Comparison of ENCODE assay signal across 14 cellular contexts in the genomic region with DNA sequence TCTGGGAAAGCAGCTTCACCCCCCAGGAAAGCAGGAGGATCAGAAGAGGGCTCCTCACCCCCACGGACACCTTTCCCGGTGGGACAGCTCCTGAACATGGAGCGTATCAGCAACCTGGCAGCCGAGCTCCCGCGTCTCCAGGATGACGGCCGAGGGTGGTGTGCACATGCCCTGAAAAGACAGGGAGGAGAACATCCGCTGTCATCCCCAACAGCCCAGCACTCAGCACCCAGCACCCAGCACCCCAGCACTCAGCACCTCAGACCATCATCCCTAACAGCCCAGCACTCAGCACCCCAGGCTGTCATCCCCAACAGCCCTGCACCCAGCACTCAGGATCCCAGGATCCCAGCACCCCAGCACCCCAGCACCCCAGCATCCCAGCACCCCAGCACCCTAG. TPM values are rescaled to one million over a fixed set of nuclear protein-coding genes. Genes with fewer than 3 reads are reported as not detected.
DNase-seq lines count a peak whose midpoint lies in the region; ATAC-seq and TF ChIP-seq lines count a peak whose summit lies in the region.
"Had no signal": no experiment of that assay in that cellular context is flagged by ENCODE, and none has a peak within 500 bp of the region (broad histone marks: within the 10 kb centered on the region; RNA-seq: fewer than 3 reads in every experiment).

No MANE protein-coding gene starts in this region.

- peaks cover 3 to 16% (median 13%) of the 10 kb centered on the region in 9 donors for H3K4me1 ChIP-seq in heart right ventricle
- H3K4me1 ChIP-seq: HAP-1 had no signal

- H3K79me2 ChIP-seq in neural cell (replicated peaks; ENCODE audit: insufficient read depth, low read length): no peaks in the 10 kb centered on the region

- WGBS in heart right ventricle, 2 donors: 68 to 78% methylated on average over 9 of the region's 9 CpGs

- TF ChIP-seq CTCF in heart right ventricle (IDR thresholded peaks at IDR 0.05): no peak
- no peak for TF ChIP-seq CTCF in neural cell (IDR thresholded peaks at IDR 0.05; ENCODE audit: poor library complexity, severe bottlenecking)
- no peak for TF ChIP-seq CTCF in GM10266 (IDR thresholded peaks at IDR 0.05; ENCODE audit: control insufficient read depth, insufficient read depth, low read depth, missing control alignments)

- DNase-seq in cardiac septum (ENCODE audit: low spot score): peak; percentile 43
- no peak for DNase-seq in heart right ventricle
- DNase-seq in sciatic nerve (ENCODE audit: low spot score): peak; percentile 47
- DNase-seq in T-helper 17 cell: no peak
- no peak for DNase-seq in GM10266 (ENCODE audit: extremely low spot score)
- DNase-seq: CD8-positive, alpha-beta T cell; COR-L47; GOT3 had no signal

- H3K9ac ChIP-seq in neural cell (ENCODE audit: low read length): peak overlapping the region; percentile 31
- H3K9ac ChIP-seq: BLaER1 treated with 17β-estradiol and CSF1 and Interleukin-3, amounts not matched to agents 10 nM and 100 nM had no signal

- H4K20me1 ChIP-seq in neural cell (ENCODE audit: insufficient read depth): no peaks in the 10 kb centered on the region

- H3K36me3 ChIP-seq in heart right ventricle (no peaks in the 10 kb centered on the region), neural cell (ENCODE audit: insufficient read depth, low read length) (no peaks in the 10 kb centered on the region)
- H3K36me3 ChIP-seq: BLaER1 treated with 17β-estradiol and CSF1 and Interleukin-3, amounts not matched to agents 10 nM and 100 nM; HAP-1 had no signal

- H2AFZ ChIP-seq in neural cell (ENCODE audit: low read depth, low read length): no peak overlapping the region

- H3K27ac Mint-ChIP-seq in T-helper 17 cell: no peak overlapping the region
- H3K27ac Mint-ChIP-seq: B cell; CD8-positive, alpha-beta T cell had no signal

- no peak overlapping the region for H3K4me3 Mint-ChIP-seq in T-helper 17 cell
- H3K4me3 Mint-ChIP-seq: B cell; CD8-positive, alpha-beta T cell; IgD-negative memory B cell had no signal

- no peaks in the 10 kb centered on the region for H3F3A ChIP-seq in neural cell (ENCODE audit: insufficient read depth, low read length, poor library complexity, severe bottlenecking)

- ATAC-seq in heart right ventricle: no peak
- no peak for ATAC-seq in sciatic nerve
- no peak for ATAC-seq in T-helper 17 cell
- ATAC-seq: CD8-positive, alpha-beta T cell; HepG2 had no signal

- no peak for TF ChIP-seq EP300 in neural cell (conservative IDR thresholded peaks at IDR 0.05; ENCODE audit: poor library complexity, severe bottlenecking)

- intact Hi-C loops in cardiac septum (cut with DNase I) (no loop called here), heart right ventricle (cut with DNase I) (loop anchor here in 1 of 10 donors (10.0 kb wide), 1 partner anchor 178 kb away; no protein-coding TSS in a partner anchor), sciatic nerve (cut with DNase I) (no loop called here)

- no peak overlapping the region for H3K4me2 ChIP-seq in neural cell (ENCODE audit: low read length)
- H3K4me2 ChIP-seq: BLaER1 treated with 17β-estradiol and CSF1 and Interleukin-3, amounts not matched to agents 10 nM and 100 nM had no signal

- H3K27me3 ChIP-seq in heart right ventricle (peaks cover 0 to 71% (median 37%) of the 10 kb centered on the region in 7 donors), neural cell (ENCODE audit: insufficient read depth, low read depth, low read length) (no peaks in the 10 kb centered on the region)

- H3K27ac ChIP-seq in heart right ventricle (no peak overlapping the region), neural cell (ENCODE audit: low read length) (no peak overlapping the region)
- H3K27ac ChIP-seq: BLaER1 treated with 17β-estradiol and CSF1 and Interleukin-3, amounts not matched to agents 10 nM and 100 nM had no signal

- no peak for TF ChIP-seq RAD21 in neural cell (conservative IDR thresholded peaks at IDR 0.05)

- H3K27me3 Mint-ChIP-seq in T-helper 17 cell: peaks cover 52% of the 10 kb centered on the region

- H3K4me3 ChIP-seq in heart right ventricle: no peak overlapping the region
- no peak overlapping the region for H3K4me3 ChIP-seq in neural cell (ENCODE audit: low read length)
- H3K4me3 ChIP-seq: BLaER1 treated with 17β-estradiol and CSF1 and Interleukin-3, amounts not matched to agents 10 nM and 100 nM; HAP-1 had no signal

- no peaks in the 10 kb centered on the region for H3K9me2 ChIP-seq in neural cell (ENCODE audit: insufficient read depth, low read length)

- peaks cover 3% of the 10 kb centered on the region for H3K4me1 Mint-ChIP-seq in T-helper 17 cell

- peaks cover 3% of the 10 kb centered on the region for H3K36me3 Mint-ChIP-seq in T-helper 17 cell (ENCODE audit: low read depth)
- H3K36me3 Mint-ChIP-seq: CD8-positive, alpha-beta T cell; IgD-negative memory B cell had no signal

- H3K9me3 ChIP-seq in heart right ventricle: no peaks in the 10 kb centered on the region
- H3K9me3 ChIP-seq in neural cell (ENCODE audit: low read length): no peaks in the 10 kb centered on the region
- no peaks in the 10 kb centered on the region for H3K9me3 ChIP-seq in T-helper 17 cell (ENCODE audit: control insufficient read depth, low read length, poor library complexity, severe bottlenecking)
- H3K9me3 ChIP-seq: BLaER1 treated with 17β-estradiol and CSF1 and Interleukin-3, amounts not matched to agents 10 nM and 100 nM; HAP-1 had no signal

TF ChIP-seq in neural cell, 6 proteins besides CTCF, POLR2A, EP300 and RAD21:
- TF ChIP-seq SMC3 (conservative IDR thresholded peaks at IDR 0.05; ENCODE audit: poor library complexity): no peak
- TF ChIP-seq TAF1 (IDR thresholded peaks at IDR 0.05; ENCODE audit: low read depth): no peak
- no peak for TF ChIP-seq EZH2 (IDR thresholded peaks at IDR 0.05; ENCODE audit: borderline replicate concordance, insufficient read depth, low read length, poor library complexity, severe bottlenecking)
- TF ChIP-seq, protein P1, sequence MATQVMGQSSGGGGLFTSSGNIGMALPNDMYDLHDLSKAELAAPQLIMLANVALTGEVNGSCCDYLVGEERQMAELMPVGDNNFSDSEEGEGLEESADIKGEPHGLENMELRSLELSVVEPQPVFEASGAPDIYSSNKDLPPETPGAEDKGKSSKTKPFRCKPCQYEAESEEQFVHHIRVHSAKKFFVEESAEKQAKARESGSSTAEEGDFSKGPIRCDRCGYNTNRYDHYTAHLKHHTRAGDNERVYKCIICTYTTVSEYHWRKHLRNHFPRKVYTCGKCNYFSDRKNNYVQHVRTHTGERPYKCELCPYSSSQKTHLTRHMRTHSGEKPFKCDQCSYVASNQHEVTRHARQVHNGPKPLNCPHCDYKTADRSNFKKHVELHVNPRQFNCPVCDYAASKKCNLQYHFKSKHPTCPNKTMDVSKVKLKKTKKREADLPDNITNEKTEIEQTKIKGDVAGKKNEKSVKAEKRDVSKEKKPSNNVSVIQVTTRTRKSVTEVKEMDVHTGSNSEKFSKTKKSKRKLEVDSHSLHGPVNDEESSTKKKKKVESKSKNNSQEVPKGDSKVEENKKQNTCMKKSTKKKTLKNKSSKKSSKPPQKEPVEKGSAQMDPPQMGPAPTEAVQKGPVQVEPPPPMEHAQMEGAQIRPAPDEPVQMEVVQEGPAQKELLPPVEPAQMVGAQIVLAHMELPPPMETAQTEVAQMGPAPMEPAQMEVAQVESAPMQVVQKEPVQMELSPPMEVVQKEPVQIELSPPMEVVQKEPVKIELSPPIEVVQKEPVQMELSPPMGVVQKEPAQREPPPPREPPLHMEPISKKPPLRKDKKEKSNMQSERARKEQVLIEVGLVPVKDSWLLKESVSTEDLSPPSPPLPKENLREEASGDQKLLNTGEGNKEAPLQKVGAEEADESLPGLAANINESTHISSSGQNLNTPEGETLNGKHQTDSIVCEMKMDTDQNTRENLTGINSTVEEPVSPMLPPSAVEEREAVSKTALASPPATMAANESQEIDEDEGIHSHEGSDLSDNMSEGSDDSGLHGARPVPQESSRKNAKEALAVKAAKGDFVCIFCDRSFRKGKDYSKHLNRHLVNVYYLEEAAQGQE (IDR thresholded peaks at IDR 0.05; ENCODE audit: borderline replicate concordance): no peak
- no peak for TF ChIP-seq MXI1 (conservative IDR thresholded peaks at IDR 0.05; ENCODE audit: poor library complexity, severe bottlenecking)
- no peak for TF ChIP-seq POLR2AphosphoS5 (IDR thresholded peaks at IDR 0.05)

RNA-seq across cellular contexts. Expression of a gene that starts 3.9 kb away (rescaled TPM):
- total RNA-seq in cardiac septum: 0.94 TPM
- 1 to 10 TPM in 7 of 10 donors, under 1 TPM in 3; 0.61 to 1.9 (median 1.2) TPM for total RNA-seq in heart right ventricle
- polyA plus RNA-seq in heart right ventricle: under 1 TPM; 0.36 to 0.88 TPM
- 2.6 and 3.5 TPM in 2 replicates for polyA plus RNA-seq in neural cell
- polyA minus RNA-seq in neural cell: 3.2 and 3.7 TPM in 2 replicates
- total RNA-seq in sciatic nerve: 1.1 TPM
- not detected for total RNA-seq in T-helper 17 cell
- total RNA-seq: B cell; CD8-positive, alpha-beta T cell had no signal
- polyA plus RNA-seq: IgD-negative memory B cell had no signal

Comparison
In these comparisons a context has a peak if more than half of its experiments do, and no peak if none do; other contexts are left out.
1. DNase-seq: peak in cardiac septum (single experiment) and sciatic nerve (single experiment); none in heart right ventricle (0 of 2), T-helper 17 cell (0 of 3) and GM10266 (single experiment).